Comparison of ENCODE assay signal across 32 cellular contexts in genomic region chr3:107654218-107654617, GRCh38.
"Had no signal": no experiment of that assay in that cellular context is flagged by ENCODE, and none has a peak within 500 bp of the region (broad histone marks: within the 10 kb centered on the region; RNA-seq: fewer than 3 reads in every experiment).

No MANE protein-coding gene starts in this region.

- H3K27ac Mint-ChIP-seq: activated CD4-positive, alpha-beta memory T cell treated with anti-CD3 and anti-CD28 coated beads for 36 hours; activated CD4-positive, alpha-beta T cell treated with anti-CD3 and anti-CD28 coated beads for 36 hours; activated CD4-positive, alpha-beta T cell treated with anti-CD3 and anti-CD28 coated beads, Interleukin-2, amount 10 ng/mL, durations not matched to agents 24 days and 14 days; activated CD8-positive, alpha-beta memory T cell treated with anti-CD3 and anti-CD28 coated beads, Interleukin-2, amount 10 ng/mL, durations not matched to agents 7 days and 5 days; activated CD8-positive, alpha-beta T cell treated with anti-CD3 and anti-CD28 coated beads, Interleukin-2, amount 10 ng/mL, durations not matched to agents 7 days and 5 days; activated naive CD4-positive, alpha-beta T cell treated with anti-CD3 and anti-CD28 coated beads for 36 hours; activated naive CD8-positive, alpha-beta T cell; activated T-helper 1 cell treated with anti-CD3 and anti-CD28 coated beads, Interleukin-12 subunit alpha, Interleukin-12 subunit beta, Interleukin-2, Interleukin-4 antibody, amounts not matched to agents 30 ng/mL and 10 ng/mL and 1 ng/mL, durations not matched to agents 14 hours and 24 hours and 36 hours; activated T-helper 2 cell treated with anti-CD3 and anti-CD28 coated beads, Interferon-gamma antibody, Interleukin-2, Interleukin-4, amounts not matched to agents 10 μg/mL and 5 μg/mL and 100 μg/mL, durations not matched to agents 14 hours and 24 hours and 36 hours had no signal

- FAIRE-seq: endometrium, endothelial cell of umbilical vein had no signal

- H3K4me3 Mint-ChIP-seq: activated CD4-positive, alpha-beta memory T cell treated with anti-CD3 and anti-CD28 coated beads for 36 hours; activated CD4-positive, alpha-beta T cell treated with anti-CD3 and anti-CD28 coated beads for 36 hours; activated CD4-positive, alpha-beta T cell treated with anti-CD3 and anti-CD28 coated beads, Interleukin-2, amount 10 ng/mL, durations not matched to agents 24 days and 14 days; activated CD8-positive, alpha-beta memory T cell treated with anti-CD3 and anti-CD28 coated beads, Interleukin-2, amount 10 ng/mL, durations not matched to agents 7 days and 5 days; activated CD8-positive, alpha-beta T cell treated with anti-CD3 and anti-CD28 coated beads, Interleukin-2, amount 10 ng/mL, durations not matched to agents 7 days and 5 days; activated naive CD4-positive, alpha-beta T cell treated with anti-CD3 and anti-CD28 coated beads for 36 hours; activated naive CD8-positive, alpha-beta T cell; activated T-helper 1 cell treated with anti-CD3 and anti-CD28 coated beads, Interleukin-12 subunit alpha, Interleukin-12 subunit beta, Interleukin-2, Interleukin-4 antibody, amounts not matched to agents 30 ng/mL and 10 ng/mL and 1 ng/mL, durations not matched to agents 14 hours and 24 hours and 36 hours had no signal

- H3K9me3 Mint-ChIP-seq: activated CD4-positive, alpha-beta memory T cell treated with anti-CD3 and anti-CD28 coated beads for 36 hours; activated CD4-positive, alpha-beta T cell treated with anti-CD3 and anti-CD28 coated beads, Interleukin-2, amount 10 ng/mL, durations not matched to agents 24 days and 14 days; activated naive CD4-positive, alpha-beta T cell treated with anti-CD3 and anti-CD28 coated beads for 36 hours; activated T-helper 1 cell treated with anti-CD3 and anti-CD28 coated beads, Interleukin-12 subunit alpha, Interleukin-12 subunit beta, Interleukin-2, Interleukin-4 antibody, amounts not matched to agents 30 ng/mL and 10 ng/mL and 1 ng/mL, durations not matched to agents 14 hours and 24 hours and 36 hours; activated T-helper 2 cell treated with anti-CD3 and anti-CD28 coated beads, Interferon-gamma antibody, Interleukin-2, Interleukin-4, amounts not matched to agents 10 μg/mL and 5 μg/mL and 100 μg/mL, durations not matched to agents 14 hours and 24 hours and 36 hours had no signal

- H3K4me3 ChIP-seq: adrenal gland, body of pancreas, cardiac muscle cell, colonic mucosa, esophagus squamous epithelium, gastroesophageal sphincter, heart right ventricle had no signal

- H3K27ac ChIP-seq: adrenal gland, body of pancreas, cardiac muscle cell, colonic mucosa, epithelial cell of prostate, esophagus squamous epithelium, gastroesophageal sphincter, heart right ventricle had no signal

- H3K36me3 ChIP-seq: adrenal gland, cardiac muscle cell, colonic mucosa, esophagus squamous epithelium, gastroesophageal sphincter, heart right ventricle had no signal

- H3K27me3 ChIP-seq: adrenal gland, body of pancreas, cardiac muscle cell, colonic mucosa, esophagus squamous epithelium, gastroesophageal sphincter, heart right ventricle had no signal

- H3K9me3 ChIP-seq: adrenal gland, body of pancreas, colonic mucosa, esophagus squamous epithelium, gastroesophageal sphincter, heart right ventricle had no signal

- H3K27me3 Mint-ChIP-seq: activated CD4-positive, alpha-beta memory T cell treated with anti-CD3 and anti-CD28 coated beads for 36 hours; activated CD4-positive, alpha-beta T cell treated with anti-CD3 and anti-CD28 coated beads for 36 hours; activated CD4-positive, alpha-beta T cell treated with anti-CD3 and anti-CD28 coated beads, Interleukin-2, amount 10 ng/mL, durations not matched to agents 24 days and 14 days; activated CD8-positive, alpha-beta memory T cell treated with anti-CD3 and anti-CD28 coated beads, Interleukin-2, amount 10 ng/mL, durations not matched to agents 7 days and 5 days; activated naive CD8-positive, alpha-beta T cell had no signal

- DNase-seq: activated CD4-positive, alpha-beta memory T cell treated with anti-CD3 and anti-CD28 coated beads for 36 hours; activated CD4-positive, alpha-beta T cell treated with anti-CD3 and anti-CD28 coated beads for 36 hours; activated CD4-positive, alpha-beta T cell treated with anti-CD3 and anti-CD28 coated beads, Interleukin-2, amount 10 ng/mL, durations not matched to agents 24 days and 14 days; activated CD4-positive, CD25-positive, alpha-beta regulatory T cell; activated CD4-positive, CD25-positive, alpha-beta regulatory T cell treated with anti-CD3 and anti-CD28 coated beads, Interleukin-2, amount 50 U/mL, for 72 hours; activated CD8-positive, alpha-beta memory T cell treated with anti-CD3 and anti-CD28 coated beads, Interleukin-2, amount 10 ng/mL, durations not matched to agents 7 days and 5 days; activated CD8-positive, alpha-beta memory T cell treated with anti-CD3 and anti-CD28 coated beads, Interleukin-2, amount 50 U/mL, for 4 hours; activated CD8-positive, alpha-beta T cell treated with anti-CD3 and anti-CD28 coated beads, Interleukin-2, amount 10 ng/mL, durations not matched to agents 7 days and 5 days; activated effector memory CD4-positive, alpha-beta T cell treated with anti-CD3 and anti-CD28 coated beads, Interleukin-2, amount 50 U/mL, for 16 hours; activated naive CD4-positive, alpha-beta T cell treated with anti-CD3 and anti-CD28 coated beads for 36 hours; activated T-cell treated with anti-CD3 and anti-CD28 coated beads, Interleukin-2, amount 50 U/mL, for 1 hour; activated T-cell treated with anti-CD3 and anti-CD28 coated beads, Interleukin-2, amount 50 U/mL, for 48 hours; adrenal gland; amygdala; aorta; body of pancreas; central memory CD4-positive, alpha-beta T cell; cerebellar nuclear complex; colonic mucosa; effector CD8-positive, alpha-beta T cell; esophagus squamous epithelium; foreskin melanocyte; heart right ventricle; T-helper 2 cell had no signal

- H3K4me1 ChIP-seq: colonic mucosa, esophagus squamous epithelium had no signal

- ATAC-seq: activated CD4-positive, alpha-beta T cell treated with anti-CD3 and anti-CD28 coated beads for 36 hours; activated CD8-positive, alpha-beta memory T cell treated with anti-CD3 and anti-CD28 coated beads, Interleukin-2, amount 10 ng/mL, durations not matched to agents 7 days and 5 days; activated CD8-positive, alpha-beta T cell treated with anti-CD3 and anti-CD28 coated beads, Interleukin-2, amount 10 ng/mL, durations not matched to agents 7 days and 5 days; body of pancreas; gastroesophageal sphincter; heart right ventricle had no signal
